ENCODE assay signal across 9 cellular contexts in the genomic region with DNA sequence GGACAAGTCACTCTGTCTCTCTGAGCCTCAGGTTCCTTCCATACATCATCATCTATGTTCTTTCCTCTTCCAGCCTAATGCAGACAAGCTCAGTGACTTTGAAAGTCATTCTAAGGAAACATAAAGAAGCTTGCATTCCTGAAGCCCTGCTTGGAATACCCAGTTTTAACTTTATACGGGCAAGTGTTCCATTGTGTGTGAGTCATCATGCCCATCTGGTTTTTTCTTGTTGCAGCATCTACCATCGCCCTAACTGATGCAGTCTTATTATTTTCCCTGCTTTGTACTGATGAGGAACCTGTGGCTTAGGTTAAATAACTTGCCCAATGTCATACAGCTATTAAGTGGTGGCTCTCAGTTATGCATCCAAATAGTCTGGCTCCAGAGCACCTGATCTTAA.
"Had no signal": no experiment of that assay in that cellular context is flagged by ENCODE, and none has a peak within 500 bp of the region (broad histone marks: within the 10 kb centered on the region; RNA-seq: fewer than 3 reads in every experiment).

No MANE protein-coding gene starts in this region.

- H3K4me3 Mint-ChIP-seq: HFFc6 had no signal

- H3K4me3 ChIP-seq: GM23248, HAP-1, K562 had no signal

- H3K9me3 ChIP-seq: HAP-1 had no signal

- DNase-seq: GM23248, GOT3, H7, HFFc6, IMR-90 had no signal

- FAIRE-seq: HTR-8/SVneo, K562 had no signal

- H2AFZ ChIP-seq: GM23248 had no signal

- H3K27ac ChIP-seq: GM23248 had no signal

- H3K27ac Mint-ChIP-seq: HFFc6 had no signal

- H3K9me3 Mint-ChIP-seq: HFFc6 had no signal

- H3K36me3 ChIP-seq: HAP-1 had no signal

- ATAC-seq: HCT116, K562 had no signal

- H3K9ac ChIP-seq: GM23248 had no signal

- H3K4me1 ChIP-seq: HAP-1 had no signal
